ENCODE assay signal across 33 cellular contexts in the genomic region with DNA sequence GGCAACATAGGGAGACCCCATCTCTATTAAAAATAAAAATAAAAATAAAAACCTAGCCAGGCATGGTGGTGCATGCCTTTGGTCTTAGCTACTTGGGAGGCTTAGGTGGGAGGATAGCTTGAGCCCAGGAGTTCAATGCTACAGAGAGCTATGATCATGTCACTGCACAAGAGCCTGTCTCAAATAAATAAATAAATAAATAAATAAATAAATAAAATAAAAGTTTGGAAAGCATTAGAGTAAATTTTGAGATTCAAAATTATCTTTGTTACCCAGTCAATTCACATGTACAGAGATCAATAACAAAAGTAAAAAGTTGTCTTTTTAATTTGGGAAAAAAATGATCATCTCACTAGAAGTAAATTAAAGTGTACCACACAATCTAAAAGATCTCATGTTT.
"Had no signal": no experiment of that assay in that cellular context is flagged by ENCODE, and none has a peak within 500 bp of the region (broad histone marks: within the 10 kb centered on the region; RNA-seq: fewer than 3 reads in every experiment).

No MANE protein-coding gene starts in this region.

- H3K4me3 ChIP-seq: MG63 had no signal

- H3K9me3 ChIP-seq: MG63 had no signal

- DNase-seq: Karpas-422, Kasumi-1, MG63, MM.1S, MV-4-11, NCI-H1048, NCI-H1092, NCI-H1092 treated with DMSO at 0.1 percent for 48 hours, NCI-H1105, NCI-H1105 treated with DMSO at 0.1 percent for 48 hours, NCI-H1417 treated with DMSO at 0.1 percent for 48 hours, NCI-H1436, NCI-H1436 treated with DMSO at 0.1 percent for 48 hours, NCI-H146, NCI-H1694, NCI-H1694 treated with DMSO at 0.1 percent for 48 hours, NCI-H187, NCI-H187 treated with DMSO at 0.1 percent for 48 hours, NCI-H1930, NCI-H2029, NCI-H2029 treated with DMSO at 0.1 percent for 48 hours, NCI-H2081, NCI-H2081 treated with DMSO at 0.1 percent for 48 hours, NCI-H2107, NCI-H2171, NCI-H2171 treated with DMSO at 0.1 percent for 48 hours, NCI-H2227 treated with DMSO at 0.1 percent for 48 hours, NCI-H226, NCI-H345, NCI-H446, NCI-H446 treated with DMSO at 0.1 percent for 48 hours, NCI-H510A, NCI-H510A treated with DMSO at 0.1 percent for 48 hours had no signal

- H3K36me3 ChIP-seq: MG63 had no signal

- H3K27me3 ChIP-seq: MG63 had no signal
